Comparison of ENCODE assay signal across 7 cellular contexts in genomic region chr1:6486433-6487011, GRCh38. TPM values are rescaled to one million over a fixed set of nuclear protein-coding genes. Genes with fewer than 3 reads are reported as not detected.
DNase-seq lines count a peak whose midpoint lies in the region; ATAC-seq and TF ChIP-seq lines count a peak whose summit lies in the region.

No MANE protein-coding gene starts in this region.

- H3K9me2 ChIP-seq in Karpas-422 (replicated peaks; ENCODE audit: insufficient read depth, low read length): no peaks in the 10 kb centered on the region

- H3K4me2 ChIP-seq in Karpas-422 (ENCODE audit: low read depth, low read length, poor library complexity, severe bottlenecking): no peak overlapping the region

- H3K4me3 ChIP-seq in Karpas-422 (ENCODE audit: low read length): no peak overlapping the region

- H3K9ac ChIP-seq in Karpas-422 (ENCODE audit: low read length): no peak overlapping the region

- no peak overlapping the region for H2AFZ ChIP-seq in Karpas-422 (ENCODE audit: low read length)

- peaks cover 10% of the 10 kb centered on the region for H3K4me1 ChIP-seq in Karpas-422 (ENCODE audit: low read length)
- peaks cover 13% of the 10 kb centered on the region for H3K4me1 ChIP-seq in foreskin keratinocyte

- H4K20me1 ChIP-seq in Karpas-422 (ENCODE audit: insufficient read depth, low read depth, low read length): no peaks in the 10 kb centered on the region

- H3K27ac ChIP-seq in Karpas-422 (ENCODE audit: low read length): no peak overlapping the region
- peak overlapping the region; percentile 100 for H3K27ac ChIP-seq in foreskin keratinocyte
- no peak overlapping the region for H3K27ac ChIP-seq in substantia nigra (ENCODE audit: low read depth, low read length, poor library complexity, severe bottlenecking)

- DNase-seq in Karpas-422: peak; percentile 94
- peak; percentile 73 to 90 for DNase-seq in SHP77 (lab: John Stamatoyannopoulos, UW)
- peak; percentile 79 for DNase-seq in activated effector memory CD4-positive, alpha-beta T cell treated with Interleukin-2 at 50 U/mL for 16 hours
- DNase-seq in foreskin keratinocyte: peak; percentile 40 to 69
- peak in 49 of 56 donors; percentile 8 to 85 (median 41) for DNase-seq in nucleus accumbens (lab: John Stamatoyannopoulos, UW)
- DNase-seq in substantia nigra (lab: John Stamatoyannopoulos, UW): peak in 43 of 49 donors; percentile 8 to 85 (median 64)

- ATAC-seq in foreskin keratinocyte: peak; percentile 49

- H3K27me3 ChIP-seq in Karpas-422 (ENCODE audit: low read length) (no peaks in the 10 kb centered on the region), foreskin keratinocyte (no peaks in the 10 kb centered on the region)

- no peaks in the 10 kb centered on the region for H3K79me2 ChIP-seq in Karpas-422 (ENCODE audit: low read length)

- no peaks in the 10 kb centered on the region for H3K9me3 ChIP-seq in Karpas-422 (ENCODE audit: low read length)

- peak; percentile 96 for TF ChIP-seq CTCF in GM12874 (IDR thresholded peaks at IDR 0.05; ENCODE audit: insufficient read depth, low read depth, low read length)
- TF ChIP-seq CTCF in foreskin keratinocyte (conservative IDR thresholded peaks at IDR 0.05): peak; percentile 96

- no peaks in the 10 kb centered on the region for H3K36me3 ChIP-seq in Karpas-422 (ENCODE audit: insufficient read depth, low read length)

RNA-seq across cellular contexts. Expression of gene PLEKHG5, which starts 4.9 kb away (rescaled TPM):
- total RNA-seq in Karpas-422 (2014; rRNA removed; shearing (Covaris generic); ENCODE audit: low replicate concordance): 0.25 TPM in 1 of 2 replicates, not detected in the other
- total RNA-seq in foreskin keratinocyte: 33.9 and 57.3 TPM in 2 replicates
- polyA plus RNA-seq in foreskin keratinocyte: 19.0 and 33.0 TPM in 2 replicates

RNA-seq across cellular contexts. Expression of gene TNFRSF25, which starts 20.5 kb away (rescaled TPM):
- total RNA-seq in Karpas-422 (2014; rRNA removed; shearing (Covaris generic); ENCODE audit: low replicate concordance): 0.58 TPM in 1 of 2 replicates, not detected in the other
- total RNA-seq in foreskin keratinocyte: 19.8 and 34.3 TPM in 2 replicates
- 25.1 and 40.1 TPM in 2 replicates for polyA plus RNA-seq in foreskin keratinocyte

Comparison
In these comparisons a context has a peak if more than half of its experiments do, and no peak if none do; other contexts are left out.
1. DNase-seq: peak in every context shown above with its lines; median percentile 94 in Karpas-422; 82 in SHP77; 79 in activated effector memory CD4-positive, alpha-beta T cell treated with Interleukin-2 at 50 U/mL for 16 hours; 64 in substantia nigra; 54 in foreskin keratinocyte; 41 in nucleus accumbens.
2. RNA of gene PLEKHG5, which starts 4.9 kb away (total RNA-seq): 33.9 to 57.3 TPM in foreskin keratinocyte; 0.25 TPM in Karpas-422; every median in the first group is over 10 times any median in the second.
3. RNA of gene TNFRSF25, which starts 20.5 kb away (total RNA-seq): 19.8 to 34.3 TPM in foreskin keratinocyte; 0.58 TPM in Karpas-422; every median in the first group is over 10 times any median in the second.